Comparison of ENCODE assay signal across 14 cellular contexts in genomic region chr1:35449334-35450008, GRCh38.
DNase-seq lines count a peak whose midpoint lies in the region; ATAC-seq and TF ChIP-seq lines count a peak whose summit lies in the region.
"Had no signal": no experiment of that assay in that cellular context is flagged by ENCODE, and none has a peak within 500 bp of the region (broad histone marks: within the 10 kb centered on the region; RNA-seq: fewer than 3 reads in every experiment).

No MANE protein-coding gene starts in this region.

- H3K36me3 Mint-ChIP-seq in GM23338 (ENCODE audit: low read depth), result peaks cover 59% of the 10 kb centered on the region
- H3K36me3 Mint-ChIP-seq in type B pancreatic cell, result no peaks in the 10 kb centered on the region
- H3K36me3 Mint-ChIP-seq in activated CD4-positive, alpha-beta T cell treated with anti-CD3 and anti-CD28 coated beads, Interleukin-2, amount 10 ng/mL, durations not matched to agents 24 days and 14 days (ENCODE audit: low read depth), result peaks cover 32% of the 10 kb centered on the region

- no peaks in the 10 kb centered on the region for H3K9me2 ChIP-seq in GM23338 (ENCODE audit: insufficient read depth)

- H3K4me3 ChIP-seq in MG63 (no peak overlapping the region), GM23338 (no peak overlapping the region)
- H3K4me3 ChIP-seq: psoas muscle had no signal

- H3K4me3 Mint-ChIP-seq in GM23338 (no peak overlapping the region), type B pancreatic cell (no peak overlapping the region)
- H3K4me3 Mint-ChIP-seq in activated CD4-positive, alpha-beta T cell treated with anti-CD3 and anti-CD28 coated beads, Interleukin-2, amount 10 ng/mL, durations not matched to agents 24 days and 14 days, result no peak overlapping the region
- H3K4me3 Mint-ChIP-seq: activated naive CD4-positive, alpha-beta T cell treated with anti-CD3 and anti-CD28 coated beads, Interleukin-2, amount 10 ng/mL, durations not matched to agents 7 days and 5 days had no signal

- no peaks in the 10 kb centered on the region for H3K9me3 ChIP-seq in MG63
- H3K9me3 ChIP-seq: psoas muscle had no signal

- no peaks in the 10 kb centered on the region for H3K4me1 ChIP-seq in GM23338 (ENCODE audit: insufficient read depth)

- no peak for ATAC-seq in GM21717 (IDR thresholded peaks at IDR 0.05; ENCODE audit: unreplicated experiment)
- ATAC-seq in GM23338, result no peak
- ATAC-seq: psoas muscle had no signal

- TF ChIP-seq CTCF in GM23338 (conservative IDR thresholded peaks at IDR 0.05; ENCODE audit: low read depth in 2 of 2) (no peak), type B pancreatic cell (conservative IDR thresholded peaks at IDR 0.05) (no peak)

- peaks cover 9% of the 10 kb centered on the region for H4K20me1 ChIP-seq in GM23338 (replicated peaks; ENCODE audit: insufficient read depth)

- H3K9me3 Mint-ChIP-seq in GM23338, result no peaks in the 10 kb centered on the region
- H3K9me3 Mint-ChIP-seq in type B pancreatic cell, result no peaks in the 10 kb centered on the region
- H3K9me3 Mint-ChIP-seq in activated CD4-positive, alpha-beta T cell treated with anti-CD3 and anti-CD28 coated beads, Interleukin-2, amount 10 ng/mL, durations not matched to agents 24 days and 14 days, result no peaks in the 10 kb centered on the region
- H3K9me3 Mint-ChIP-seq: activated naive CD4-positive, alpha-beta T cell treated with anti-CD3 and anti-CD28 coated beads, Interleukin-2, amount 10 ng/mL, durations not matched to agents 7 days and 5 days had no signal

- DNase-seq in AG08395 (ENCODE audit: low spot score) (peak; percentile 91), MG63 (peak; percentile 74), brain pericyte (ENCODE audit: low read depth, low spot score) (peak; percentile 47), kidney tubule cell (ENCODE audit: low spot score) (peak; percentile 40), GM23338 (ENCODE audit: low spot score) (no peak), type B pancreatic cell (ENCODE audit: extremely low spot score, unreplicated experiment) (no peak)
- no peak for DNase-seq in activated CD4-positive, alpha-beta T cell treated with anti-CD3 and anti-CD28 coated beads, Interleukin-2, amount 10 ng/mL, durations not matched to agents 24 days and 14 days
- DNase-seq: activated CD4-positive, alpha-beta T cell treated with anti-CD3 and anti-CD28 coated beads for 4 hours; activated naive CD4-positive, alpha-beta T cell treated with anti-CD3 and anti-CD28 coated beads, Interleukin-2, amount 10 ng/mL, durations not matched to agents 7 days and 5 days; NCI-H2081; psoas muscle; SHP77 treated with DMSO at 0.1 percent for 48 hours had no signal

- H3K4me1 Mint-ChIP-seq in GM23338 (no peaks in the 10 kb centered on the region), type B pancreatic cell (ENCODE audit: unreplicated experiment) (peaks cover 11% of the 10 kb centered on the region)
- H3K4me1 Mint-ChIP-seq in activated CD4-positive, alpha-beta T cell treated with anti-CD3 and anti-CD28 coated beads, Interleukin-2, amount 10 ng/mL, durations not matched to agents 24 days and 14 days, result peaks cover 26% of the 10 kb centered on the region

- H3K4me2 ChIP-seq in GM23338, result no peak overlapping the region

- peaks cover 53% of the 10 kb centered on the region for H3K36me3 ChIP-seq in MG63
- peaks cover 31% of the 10 kb centered on the region for H3K36me3 ChIP-seq in GM23338 (ENCODE audit: insufficient read depth)

- peaks cover 2% of the 10 kb centered on the region for H3K27me3 Mint-ChIP-seq in GM23338 (ENCODE audit: insufficient read depth, low read depth, poor library complexity)
- no peaks in the 10 kb centered on the region for H3K27me3 Mint-ChIP-seq in type B pancreatic cell
- H3K27me3 Mint-ChIP-seq in activated CD4-positive, alpha-beta T cell treated with anti-CD3 and anti-CD28 coated beads, Interleukin-2, amount 10 ng/mL, durations not matched to agents 24 days and 14 days, result no peaks in the 10 kb centered on the region
- H3K27me3 Mint-ChIP-seq: activated naive CD4-positive, alpha-beta T cell treated with anti-CD3 and anti-CD28 coated beads, Interleukin-2, amount 10 ng/mL, durations not matched to agents 7 days and 5 days had no signal

- no peaks in the 10 kb centered on the region for H3K79me2 ChIP-seq in GM23338 (replicated peaks; ENCODE audit: insufficient read depth)

- no peak overlapping the region for H3K27ac ChIP-seq in GM23338 (ENCODE audit: low read depth)
- H3K27ac ChIP-seq: C4-2B, psoas muscle had no signal

- H3K27ac Mint-ChIP-seq in GM23338, result no peak overlapping the region
- H3K27ac Mint-ChIP-seq in type B pancreatic cell, result no peak overlapping the region
- no peak overlapping the region for H3K27ac Mint-ChIP-seq in activated CD4-positive, alpha-beta T cell treated with anti-CD3 and anti-CD28 coated beads, Interleukin-2, amount 10 ng/mL, durations not matched to agents 24 days and 14 days
- H3K27ac Mint-ChIP-seq: activated naive CD4-positive, alpha-beta T cell treated with anti-CD3 and anti-CD28 coated beads, Interleukin-2, amount 10 ng/mL, durations not matched to agents 7 days and 5 days had no signal

- H3F3A ChIP-seq in GM23338 (replicated peaks; ENCODE audit: low read depth), result 0 out of 2 replicates have a peak, but pooled peaks cover 3% of the 10 kb centered on the region

- no peaks in the 10 kb centered on the region for H3K27me3 ChIP-seq in MG63
- H3K27me3 ChIP-seq in GM23338 (ENCODE audit: insufficient read depth), result no peaks in the 10 kb centered on the region

- no peak overlapping the region for H2AFZ ChIP-seq in GM23338

- intact Hi-C loops in activated CD4-positive, alpha-beta T cell treated with anti-CD3 and anti-CD28 coated beads, Interleukin-2, amount 10 ng/mL, durations not matched to agents 24 days and 14 days (cut with micrococcal nuclease), result loop anchor here (5.0 to 10.0 kb wide), 4 partner anchors 58 to 325 kb away; partner anchors contain the start of gene C1orf216

TF ChIP-seq in GM23338, 12 proteins besides CTCF, POLR2A, EP300 and RAD21:
- TF ChIP-seq CREB1 (CRISPR knock-in tag; IDR thresholded peaks at IDR 0.05; ENCODE audit: low read depth) (no peak), NANOG (IDR thresholded peaks at IDR 0.05; ENCODE audit: borderline replicate concordance) (no peak), REST (IDR thresholded peaks at IDR 0.05; ENCODE audit: unreplicated experiment) (no peak), POLR2AphosphoS5 (IDR thresholded peaks at IDR 0.05; ENCODE audit: low read depth) (no peak), ZNF114 (CRISPR knock-in tag; IDR thresholded peaks at IDR 0.05) (no peak)

Comparison
In these comparisons a context has a peak if more than half of its experiments do, and no peak if none do; other contexts are left out.
1. DNase-seq: peak in AG08395 (single experiment), MG63 (single experiment), brain pericyte (single experiment) and kidney tubule cell (single experiment); none in GM23338 (single experiment), type B pancreatic cell (single experiment) and activated CD4-positive, alpha-beta T cell treated with anti-CD3 and anti-CD28 coated beads, Interleukin-2, amount 10 ng/mL, durations not matched to agents 24 days and 14 days (single experiment).